ENCODE assay signal across 24 cellular contexts in the genomic region with DNA sequence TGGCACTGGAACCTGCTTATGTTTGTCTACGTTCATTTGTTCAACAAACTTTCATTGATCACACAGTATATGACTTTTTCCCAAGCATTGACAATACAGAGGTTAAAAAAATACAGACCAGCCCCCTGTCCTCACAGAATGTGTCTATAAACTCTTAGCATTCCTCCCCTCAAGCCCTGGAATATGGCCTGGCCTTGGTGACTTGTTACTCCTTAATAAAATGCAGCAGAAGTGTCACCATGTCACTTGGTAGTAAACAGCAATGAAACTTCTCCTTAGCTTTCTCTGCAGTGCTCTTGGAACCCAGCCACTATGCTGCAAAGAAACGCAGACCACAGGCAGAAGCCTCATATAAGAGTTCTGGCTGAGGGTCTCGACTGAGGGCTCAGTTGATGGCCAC. TPM values are rescaled to one million over a fixed set of nuclear protein-coding genes. Genes with fewer than 3 reads are reported as not detected.
"Had no signal": no experiment of that assay in that cellular context is flagged by ENCODE, and none has a peak within 500 bp of the region (broad histone marks: within the 10 kb centered on the region; RNA-seq: fewer than 3 reads in every experiment).

No MANE protein-coding gene starts in this region.

- H3K27ac ChIP-seq: neutrophil, pancreas, prostate gland, right lobe of liver, sigmoid colon, stomach, thoracic aorta, thyroid gland, tibial nerve, upper lobe of left lung, uterus had no signal

- DNase-seq: naive thymus-derived CD4-positive, alpha-beta T cell; natural killer cell; nucleus accumbens; pancreas; right cardiac atrium; right lobe of liver; sigmoid colon; small intestine; stimulated activated CD4-positive, alpha-beta T cell treated with anti-CD3 and anti-CD28 coated beads, Interleukin-15, amount 100 ng/mL, for 24 hours; stimulated activated CD4-positive, alpha-beta T cell treated with anti-CD3 and anti-CD28 coated beads, Interleukin-2, amount 100 ng/mL, for 24 hours; stimulated activated CD4-positive, alpha-beta T cell treated with anti-CD3 and anti-CD28 coated beads, Interleukin-2, amount 100 ng/mL, for 48 hours; stimulated activated CD4-positive, alpha-beta T cell treated with anti-CD3 and anti-CD28 coated beads, Interleukin-4, amount 100 ng/mL, for 24 hours; stimulated activated naive B cell treated with anti-CD40 and anti-IgM and Interleukin-4, amounts not matched to agents 10 μg/mL and 1 μg/mL and 100 μg/mL, for 72 hours; stimulated activated naive CD4-positive, alpha-beta T cell treated with Interleukin-2 at 50 U/mL for 16 hours; stomach; thyroid gland; trophoblast cell; upper lobe of left lung; uterus had no signal

- FAIRE-seq: pancreas, small intestine had no signal

- H3K4me3 ChIP-seq: pancreas, prostate gland, right lobe of liver, sigmoid colon, stomach, thoracic aorta, thyroid gland, tibial nerve, upper lobe of left lung, uterus had no signal

- H3K36me3 ChIP-seq: neutrophil, pancreas, prostate gland, right lobe of liver, sigmoid colon, stomach, thoracic aorta, thyroid gland, tibial nerve, upper lobe of left lung, uterus had no signal

- H3K27me3 ChIP-seq: neutrophil, pancreas, right lobe of liver, sigmoid colon, stomach, thyroid gland, tibial nerve, upper lobe of left lung, uterus had no signal

- ATAC-seq: naive thymus-derived CD4-positive, alpha-beta T cell; natural killer cell; right cardiac atrium; stimulated activated effector memory CD8-positive, alpha-beta T cell treated with anti-CD3 and anti-CD28 coated beads, Interleukin-12 subunit alpha, Interleukin-12 subunit beta, amount 100 ng/mL, for 72 hours; stimulated activated naive B cell treated with anti-CD40 and anti-IgM and Interleukin-4, amounts not matched to agents 10 μg/mL and 1 μg/mL and 100 μg/mL, for 72 hours had no signal

- H3K9me3 ChIP-seq: neutrophil, pancreas, prostate gland, right lobe of liver, sigmoid colon, stomach, thoracic aorta, thyroid gland, tibial nerve, upper lobe of left lung, uterus had no signal

- H3K4me1 ChIP-seq: pancreas, prostate gland, right lobe of liver, sigmoid colon, stomach, thyroid gland, tibial nerve, upper lobe of left lung, uterus had no signal

RNA-seq across cellular contexts. Expression of gene SLC1A3, which starts 19.1 kb away (rescaled TPM):
- polyA plus RNA-seq: naive thymus-derived CD4-positive, alpha-beta T cell had no signal
